27 cellular contexts compared by ENCODE assay signal in the genomic region with DNA sequence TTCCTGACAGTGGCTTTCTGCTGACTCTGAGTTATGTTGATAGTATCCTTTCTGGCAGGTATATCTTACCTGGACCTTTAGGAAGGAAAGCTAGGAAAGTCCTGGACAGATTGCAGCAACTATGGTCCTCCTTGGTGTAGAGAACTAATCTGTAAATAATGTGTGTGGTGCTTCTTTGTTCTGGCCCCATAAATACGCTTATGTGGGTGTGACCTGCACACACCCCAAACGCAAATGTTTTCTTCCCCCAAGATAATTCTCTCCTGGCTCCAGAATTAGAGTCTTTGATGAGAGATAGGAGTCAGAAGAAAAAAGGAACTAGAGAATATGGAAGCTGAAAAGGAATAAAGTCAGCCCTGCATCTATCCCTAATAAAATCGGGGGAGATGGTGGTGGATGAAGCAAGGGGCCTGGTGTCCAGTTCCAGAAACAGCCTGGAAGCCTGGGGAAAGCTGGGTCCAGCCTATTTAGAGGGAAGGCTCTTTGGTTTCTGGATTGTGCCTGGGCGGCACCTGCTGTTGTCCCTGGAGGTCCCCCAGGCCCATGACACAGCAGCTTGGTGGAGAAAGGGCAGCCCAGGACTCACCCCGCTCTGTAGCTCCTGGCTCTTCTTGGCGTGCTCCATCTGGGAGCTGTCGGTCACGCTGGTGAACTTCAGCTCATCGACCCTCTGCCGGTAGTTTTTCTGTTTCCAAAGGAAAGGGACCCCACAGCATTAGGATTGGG. TPM values are rescaled to one million over a fixed set of nuclear protein-coding genes. Genes with fewer than 3 reads are reported as not detected.
DNase-seq lines count a peak whose midpoint lies in the region; ATAC-seq, FAIRE-seq and TF ChIP-seq lines count a peak whose summit lies in the region.
"Had no signal": no experiment of that assay in that cellular context is flagged by ENCODE, and none has a peak within 500 bp of the region (broad histone marks: within the 10 kb centered on the region; RNA-seq: fewer than 3 reads in every experiment).

No MANE protein-coding gene starts in this region.

- no peak for DNase-seq in HepG2 (ENCODE audit: low spot score)
- no peak for DNase-seq in right lobe of liver
- no peak for DNase-seq in right cardiac atrium
- DNase-seq in psoas muscle: peak; percentile 42 to 88
- no peak for DNase-seq in nephron progenitor cell
- DNase-seq in NCI-H446 treated with DMSO at 0.1 percent for 48 hours (lab: John Stamatoyannopoulos, UW): no peak
- DNase-seq: BE2C; CD8-positive, alpha-beta memory T cell; DMS 273 treated with DMSO at 0.1 percent for 48 hours; DMS79; EL; GDM1; GOT3; MM.1S; NCI-H1694; NCI-H2029 treated with DMSO at 0.1 percent for 48 hours; NCI-H2227 treated with DMSO at 0.1 percent for 48 hours; NCI-H510A; SK-N-SH had no signal

- BruUV-seq in HepG2 (replicated peaks; lab: Mats Ljungman, UMichigan): no TSS peak

- no peaks in the 10 kb centered on the region for H3K9me3 Mint-ChIP-seq in nephron progenitor cell
- H3K9me3 Mint-ChIP-seq: CD8-positive, alpha-beta memory T cell; IgD-negative memory B cell had no signal

- CTCF ChIA-PET in HepG2 (lab: Yijun Ruan, JAX; ENCODE audit: low intra/inter-chr PET ratio, low total read pairs): no interaction called here

- H3K27me3 Mint-ChIP-seq in nephron progenitor cell (ENCODE audit: low read depth, poor library complexity): peaks cover 36% of the 10 kb centered on the region

- H3K9ac ChIP-seq in HepG2 (ENCODE audit: insufficient read depth, low read depth, low read length): no peak overlapping the region
- H3K9ac ChIP-seq: KMS-11, SK-N-SH had no signal

- no peaks in the 10 kb centered on the region for H3K4me1 ChIP-seq in HepG2 (ENCODE audit: insufficient read depth, low read length)
- peaks cover 0 to 9% (median 1%) of the 10 kb centered on the region in 4 donors for H3K4me1 ChIP-seq in right lobe of liver
- H3K4me1 ChIP-seq in right cardiac atrium (ENCODE audit: control insufficient read depth, insufficient read depth, low read length): peaks cover 6% of the 10 kb centered on the region
- H3K4me1 ChIP-seq in psoas muscle: peaks cover 82% of the 10 kb centered on the region
- H3K4me1 ChIP-seq: BE2C, HAP-1 had no signal

- TF ChIP-seq CTCF in HepG2 (CRISPR knock-in tag; IDR thresholded peaks at IDR 0.05) (no peak), right lobe of liver (IDR thresholded peaks at IDR 0.05) (no peak), psoas muscle (IDR thresholded peaks at IDR 0.05) (no peak), nephron progenitor cell (IDR thresholded peaks at IDR 0.05) (no peak)

- intact Hi-C loops in HepG2 (cut with micrococcal nuclease; ENCODE audit: unreplicated experiment): no loop called here
- intact Hi-C loops in right lobe of liver (cut with DNase I): no loop called here
- intact Hi-C loops in right cardiac atrium (cut with DNase I): no loop called here
- intact Hi-C loops in psoas muscle (cut with DNase I): no loop called here

- no peak for FAIRE-seq in HepG2 (lab: Jason Lieb, UNC)
- FAIRE-seq: GM12878 had no signal

- H2AFZ ChIP-seq in HepG2 (ENCODE audit: low read length): no peak overlapping the region

- no peaks in the 10 kb centered on the region for H3K36me3 Mint-ChIP-seq in nephron progenitor cell (ENCODE audit: low read depth)
- H3K36me3 Mint-ChIP-seq: CD14-positive monocyte; CD8-positive, alpha-beta memory T cell; IgD-negative memory B cell had no signal

- H3K4me3 ChIP-seq in HepG2 (replicated peaks in 1 of 3; ENCODE audit: insufficient read depth in 1 of 3, low read depth in 2 of 3, low read length in 3 of 3) (no peak overlapping the region), right lobe of liver (no peak overlapping the region), right cardiac atrium (ENCODE audit: low read length) (no peak overlapping the region), psoas muscle (no peak overlapping the region)
- H3K4me3 ChIP-seq: GM12878, HAP-1 had no signal

- H3K27ac Mint-ChIP-seq in nephron progenitor cell: no peak overlapping the region
- H3K27ac Mint-ChIP-seq: CD14-positive monocyte; CD8-positive, alpha-beta memory T cell; IgD-negative memory B cell had no signal

- no peak for TF ChIP-seq EP300 in HepG2 (IDR thresholded peaks at IDR 0.05; ENCODE audit: low read depth in 2 of 2, low read length in 2 of 2)
- no peak for TF ChIP-seq EP300 in HepG2 (CRISPR knock-in tag; IDR thresholded peaks at IDR 0.05; ENCODE audit: borderline replicate concordance)

- no peaks in the 10 kb centered on the region for H4K20me1 ChIP-seq in HepG2 (ENCODE audit: insufficient read depth, low read length)

- H3K36me3 ChIP-seq in HepG2 (replicated peaks in 1 of 2; ENCODE audit: control insufficient read depth in 1 of 2, insufficient read depth in 2 of 2, low read length in 2 of 2): no peaks in the 10 kb centered on the region
- no peaks in the 10 kb centered on the region for H3K36me3 ChIP-seq in right lobe of liver
- peaks cover 3 to 91% of the 10 kb centered on the region in 2 donors for H3K36me3 ChIP-seq in psoas muscle (ENCODE audit: insufficient read depth in 1 of 2, low read depth in 1 of 2)
- H3K36me3 ChIP-seq: BE2C, HAP-1 had no signal

- POLR2A ChIA-PET in HepG2 (lab: Yijun Ruan, JAX): no interaction called here

- WGBS in HepG2 (ENCODE audit: low lambda C conversion rate): 1% methylated on average over 4 of the region's 10 CpGs
- WGBS in right lobe of liver (ENCODE audit: insufficient coverage, low coverage, low lambda C conversion rate, missing lambda C conversion rate): 76% methylated on average over 6 of the region's 10 CpGs
- 84% methylated on average over 10 of the region's 10 CpGs for WGBS in right cardiac atrium
- WGBS in psoas muscle, 3 donors: 36 to 45% (median 42%) methylated on average over 10 of the region's 10 CpGs

- no peak overlapping the region for H3K27ac ChIP-seq in HepG2 (ENCODE audit: extremely low read length, insufficient read depth, low read length)
- H3K27ac ChIP-seq in right lobe of liver: no peak overlapping the region
- peak overlapping the region; percentile 20 for H3K27ac ChIP-seq in right cardiac atrium (ENCODE audit: low read length)
- peak overlapping the region; percentile 81 for H3K27ac ChIP-seq in psoas muscle
- H3K27ac ChIP-seq: KMS-11 had no signal

- H3K4me3 Mint-ChIP-seq in nephron progenitor cell: no peak overlapping the region
- H3K4me3 Mint-ChIP-seq: CD14-positive monocyte; CD8-positive, alpha-beta memory T cell had no signal

- in situ Hi-C loops in HepG2 (cut with HindIII; ENCODE audit: extremely low pct_ligation_motif_present, low pct_unique_long_range_greater_than_20kb): no loop called here

- no peaks in the 10 kb centered on the region for H3K79me2 ChIP-seq in HepG2 (ENCODE audit: insufficient read depth, low read length)

- TF ChIP-seq RAD21 in HepG2 (CRISPR knock-in tag; IDR thresholded peaks at IDR 0.05): no peak

- ATAC-seq in HepG2 (no peak), right lobe of liver (no peak), right cardiac atrium (no peak), psoas muscle (peak; percentile 74 to 83 (median 78)), HG02970 (IDR thresholded peaks at IDR 0.05; ENCODE audit: low FRiP score, unreplicated experiment) (no peak)
- ATAC-seq: GM12878, Panc1 had no signal

- H3K4me1 Mint-ChIP-seq in nephron progenitor cell: peaks cover 2% of the 10 kb centered on the region
- H3K4me1 Mint-ChIP-seq: CD14-positive monocyte; CD8-positive, alpha-beta memory T cell; IgD-negative memory B cell had no signal

- H3K9me3 ChIP-seq in HepG2 (ENCODE audit: low read length) (no peaks in the 10 kb centered on the region), right lobe of liver (no peaks in the 10 kb centered on the region), right cardiac atrium (ENCODE audit: control insufficient read depth, low read length) (no peaks in the 10 kb centered on the region), psoas muscle (no peaks in the 10 kb centered on the region)
- H3K9me3 ChIP-seq: BE2C, HAP-1, SK-N-SH had no signal

- H3K27me3 ChIP-seq in HepG2 (ENCODE audit: control insufficient read depth in 1 of 2, insufficient read depth in 2 of 2, low read length in 2 of 2) (peaks cover 2 to 44% of the 10 kb centered on the region in 2 experiments; a peak in 4 of 5 replicates), right lobe of liver (no peaks in the 10 kb centered on the region), right cardiac atrium (ENCODE audit: control insufficient read depth, insufficient read depth) (no peaks in the 10 kb centered on the region), psoas muscle (ENCODE audit: insufficient read depth in 3 of 3, low read length in 2 of 3) (no peaks in the 10 kb centered on the region)
- H3K27me3 ChIP-seq: BE2C had no signal

- TF ChIP-seq POLR2A in HepG2 (IDR thresholded peaks at IDR 0.05; ENCODE audit: insufficient read depth in 1 of 2, low read depth in 2 of 2, low read length in 2 of 2): no peak
- no peak for TF ChIP-seq POLR2A in right lobe of liver (IDR thresholded peaks at IDR 0.05)

- no peak overlapping the region for H3K4me2 ChIP-seq in HepG2 (ENCODE audit: low read depth, low read length)
- H3K4me2 ChIP-seq: KMS-11, SK-N-SH had no signal

RNA-seq across cellular contexts. Expression of a gene that starts 38.2 kb away (rescaled TPM):
- total RNA-seq in HepG2 (2016; rRNA removed; fragmentation: Illumina TruSeq; extraction: Trizol) (not detected in 2 replicates), right lobe of liver (1 to 10 TPM in 1 of 6 experiments, under 1 TPM in 4, not detected in 1; 0.07 to 1.9 (median 0.22) TPM), right cardiac atrium (100 to 1,000 TPM; 232 to 479 (median 284) TPM), psoas muscle (1,000 to 10,000 TPM; 1,429 to 2,239 (median 2,182) TPM)
- total RNA-seq in HepG2 (2016; cell fraction: cytosol; rRNA removed; fragmentation: Illumina TruSeq; extraction: Trizol; ENCODE audit: low read depth): not detected in 2 replicates
- not detected in 2 replicates for total RNA-seq in HepG2 (2016; cell fraction: insoluble cytoplasmic fraction; rRNA removed; fragmentation: Illumina TruSeq; extraction: Trizol)
- not detected in 2 replicates for total RNA-seq in HepG2 (2016; cell fraction: membrane; rRNA removed; fragmentation: Illumina TruSeq; extraction: Trizol)
- not detected in 2 replicates for total RNA-seq in HepG2 (2016; cell fraction: nucleus; rRNA removed; fragmentation: Illumina TruSeq; extraction: Trizol)
- polyA plus RNA-seq in HepG2 (2011; rRNA removed) (not detected in 2 replicates), right cardiac atrium (117 TPM), psoas muscle (100 to 1,000 TPM in 2 of 3 donors, 10 to 100 TPM in 1; 41.4 to 503 (median 320) TPM)
- not detected in 2 replicates for polyA plus RNA-seq in HepG2 (2011; cell fraction: cytosol; rRNA removed)
- not detected in 2 replicates for polyA plus RNA-seq in HepG2 (2011; cell fraction: nucleus; rRNA removed)
- not detected in 2 replicates for polyA plus RNA-seq in HepG2 (2012)
- not detected in 2 replicates for polyA plus RNA-seq in HepG2 (2016; cell fraction: cytosol; fragmentation: Illumina TruSeq; extraction: Trizol; ENCODE audit: low read depth)
- polyA plus RNA-seq in HepG2 (2016; cell fraction: insoluble cytoplasmic fraction; fragmentation: Illumina TruSeq; extraction: Trizol; ENCODE audit: low read depth): not detected in 2 replicates
- polyA plus RNA-seq in HepG2 (2016; cell fraction: membrane; fragmentation: Illumina TruSeq; extraction: Trizol; ENCODE audit: low read depth): not detected in 2 replicates
- polyA plus RNA-seq in HepG2 (2016; cell fraction: nucleus; fragmentation: Illumina TruSeq; extraction: Trizol; ENCODE audit: insufficient read depth, low read depth): not detected in 2 replicates
- not detected in 2 replicates for polyA minus RNA-seq in HepG2 (2011; rRNA and poly(A)+ RNA removed; ENCODE audit: low replicate concordance)
- polyA minus RNA-seq in HepG2 (2011; cell fraction: cytosol; rRNA and poly(A)+ RNA removed): not detected in 2 replicates
- polyA minus RNA-seq in HepG2 (2011; cell fraction: nucleus; rRNA and poly(A)+ RNA removed): not detected in 2 replicates
- total RNA-seq: CD8-positive, alpha-beta memory T cell; GM12878; OCI-LY7 had no signal
- polyA plus RNA-seq: CD14-positive monocyte; CD8-positive, alpha-beta memory T cell; GM12878; IgD-negative memory B cell; SK-N-SH had no signal

RNA-seq across cellular contexts. Expression of a gene that starts 54.1 kb away (rescaled TPM):
- 39.3 and 64.6 TPM in 2 replicates for total RNA-seq in HepG2 (2016; rRNA removed; fragmentation: Illumina TruSeq; extraction: Trizol)
- total RNA-seq in HepG2 (2016; cell fraction: cytosol; rRNA removed; fragmentation: Illumina TruSeq; extraction: Trizol; ENCODE audit: low read depth): 4.5 and 5.7 TPM in 2 replicates
- 42.2 and 60.7 TPM in 2 replicates for total RNA-seq in HepG2 (2016; cell fraction: insoluble cytoplasmic fraction; rRNA removed; fragmentation: Illumina TruSeq; extraction: Trizol)
- total RNA-seq in HepG2 (2016; cell fraction: membrane; rRNA removed; fragmentation: Illumina TruSeq; extraction: Trizol): 17.0 and 19.0 TPM in 2 replicates
- 17.3 and 20.2 TPM in 2 replicates for total RNA-seq in HepG2 (2016; cell fraction: nucleus; rRNA removed; fragmentation: Illumina TruSeq; extraction: Trizol)
- 11.9 and 12.2 TPM in 2 replicates for polyA plus RNA-seq in HepG2 (2011; rRNA removed)
- 7.9 and 10.9 TPM in 2 replicates for polyA plus RNA-seq in HepG2 (2011; cell fraction: cytosol; rRNA removed)
- polyA plus RNA-seq in HepG2 (2011; cell fraction: nucleus; rRNA removed): 5.8 and 6.8 TPM in 2 replicates
- polyA plus RNA-seq in HepG2 (2012): 12.5 and 15.5 TPM in 2 replicates
- polyA plus RNA-seq in HepG2 (2016; cell fraction: cytosol; fragmentation: Illumina TruSeq; extraction: Trizol; ENCODE audit: low read depth): 2.1 and 2.3 TPM in 2 replicates
- polyA plus RNA-seq in HepG2 (2016; cell fraction: insoluble cytoplasmic fraction; fragmentation: Illumina TruSeq; extraction: Trizol; ENCODE audit: low read depth): 53.0 and 56.5 TPM in 2 replicates
- polyA plus RNA-seq in HepG2 (2016; cell fraction: membrane; fragmentation: Illumina TruSeq; extraction: Trizol; ENCODE audit: low read depth): 9.0 and 9.3 TPM in 2 replicates
- polyA plus RNA-seq in HepG2 (2016; cell fraction: nucleus; fragmentation: Illumina TruSeq; extraction: Trizol; ENCODE audit: insufficient read depth, low read depth): 25.8 and 29.0 TPM in 2 replicates
- 5.1 and 13.5 TPM in 2 replicates for polyA minus RNA-seq in HepG2 (2011; rRNA and poly(A)+ RNA removed; ENCODE audit: low replicate concordance)
- 9.8 and 11.6 TPM in 2 replicates for polyA minus RNA-seq in HepG2 (2011; cell fraction: cytosol; rRNA and poly(A)+ RNA removed)
- polyA minus RNA-seq in HepG2 (2011; cell fraction: nucleus; rRNA and poly(A)+ RNA removed): 10.3 and 10.8 TPM in 2 replicates
- 10 to 100 TPM in 5 of 6 experiments, 1 to 10 TPM in 1; 9.5 to 24.7 (median 12.4) TPM for total RNA-seq in right lobe of liver
- 10 to 100 TPM; 10.4 to 17.2 (median 13.9) TPM for total RNA-seq in right cardiac atrium
- polyA plus RNA-seq in right cardiac atrium: 9.4 TPM
- 10 to 100 TPM in 3 of 4 donors, 1 to 10 TPM in 1; 8.2 to 12.4 (median 12.0) TPM for total RNA-seq in psoas muscle
- polyA plus RNA-seq in psoas muscle: 10 to 100 TPM in 1 of 3 donors, 1 to 10 TPM in 2; 4.5 to 24.7 (median 7.4) TPM

Comparison
In these comparisons a context has a peak if more than half of its experiments do, and no peak if none do; other contexts are left out.
1. ATAC-seq: peak in psoas muscle (4 of 4); none in HepG2 (single experiment), right lobe of liver (0 of 4), right cardiac atrium (0 of 2) and HG02970 (single experiment).
2. DNase-seq: peak in psoas muscle (2 of 2); none in HepG2 (single experiment), right lobe of liver (0 of 3), right cardiac atrium (0 of 3), nephron progenitor cell (single experiment) and NCI-H446 treated with DMSO at 0.1 percent for 48 hours (single experiment).
3. H3K27ac ChIP-seq: peak in right cardiac atrium (single experiment) and psoas muscle (single experiment); none in HepG2 (single experiment) and right lobe of liver (0 of 3).
4. RNA of a gene that starts 38.2 kb away (total RNA-seq): 1,429 to 2,239 TPM in psoas muscle and 232 to 479 TPM in right cardiac atrium; 0.07 to 1.9 TPM in right lobe of liver and not detected in HepG2; every median in the first group is over 10 times any median in the second.